In genomic region chr1:219316066-219316465, GRCh38 we compare ENCODE assay signal across 25 cellular contexts.
DNase-seq lines count a peak whose midpoint lies in the region; ATAC-seq, FAIRE-seq and TF ChIP-seq lines count a peak whose summit lies in the region.
"Had no signal": no experiment of that assay in that cellular context is flagged by ENCODE, and none has a peak within 500 bp of the region (broad histone marks: within the 10 kb centered on the region; RNA-seq: fewer than 3 reads in every experiment).

No MANE protein-coding gene starts in this region.

- H3K4me3 ChIP-seq in A549 (no peak overlapping the region), HEK293 (ENCODE audit: low read depth, low read length) (no peak overlapping the region), adipocyte (ENCODE audit: low read length) (peak overlapping the region; percentile 1), foreskin fibroblast (ENCODE audit: low read depth in 1 of 2, low read length in 2 of 2) (no peak overlapping the region)
- H3K4me3 ChIP-seq: BLaER1 treated with 17β-estradiol and CSF1 and Interleukin-3, amounts not matched to agents 10 nM and 100 nM; GM12878 had no signal

- no peak for TF ChIP-seq EP300 in A549 (IDR thresholded peaks at IDR 0.05)

- H3K9me3 ChIP-seq in A549 (peaks cover 18% of the 10 kb centered on the region), HEK293 (ENCODE audit: control insufficient read depth, insufficient read depth, low read depth, low read length) (no peaks in the 10 kb centered on the region), adipocyte (ENCODE audit: control insufficient read depth, low read length) (peaks cover 16% of the 10 kb centered on the region)

- H3K27ac ChIP-seq in A549 (no peak overlapping the region), HEK293 (ENCODE audit: extremely low read depth, low read depth, low read length) (no peak overlapping the region)
- H3K27ac ChIP-seq: 22Rv1; BLaER1 treated with 17β-estradiol and CSF1 and Interleukin-3, amounts not matched to agents 10 nM and 100 nM; C4-2B had no signal

- POLR2A ChIA-PET in A549 (lab: Yijun Ruan, JAX) (no interaction called here), HEK293 (lab: Yijun Ruan, JAX) (no interaction called here)

- H3K9ac ChIP-seq in adipocyte (ENCODE audit: low read length) = no peak overlapping the region
- H3K9ac ChIP-seq: BLaER1 treated with 17β-estradiol and CSF1 and Interleukin-3, amounts not matched to agents 10 nM and 100 nM had no signal

- peak; percentile 39 for FAIRE-seq in A549 (lab: Jason Lieb, UNC)
- FAIRE-seq: A204.1, D721Med, GM12878, GM12892, GM18507 had no signal

- TF ChIP-seq POLR2A in A549 (IDR thresholded peaks at IDR 0.05; ENCODE audit: low read length) = no peak

- TF ChIP-seq RAD21 in A549 (conservative IDR thresholded peaks at IDR 0.05 in 1 of 2, IDR thresholded peaks at IDR 0.05 in 1 of 2) = no peak

- DNase-seq in DMS53 (lab: John Stamatoyannopoulos, UW) = peak; percentile 16
- no peak for DNase-seq in DMS53 treated with DMSO at 0.1 percent for 48 hours (lab: John Stamatoyannopoulos, UW; ENCODE audit: unreplicated experiment)
- DNase-seq in A549 (ENCODE audit: low read depth in 1 of 2, low spot score in 1 of 2) = no peak
- DNase-seq in adipocyte (ENCODE audit: low read depth) = no peak
- DNase-seq in foreskin fibroblast = no peak
- no peak for DNase-seq in DMS153 treated with DMSO at 0.1 percent for 48 hours (lab: John Stamatoyannopoulos, UW; ENCODE audit: unreplicated experiment)
- DNase-seq: AML-193; Caco-2; Calu3; CD4-positive, alpha-beta T cell; CD8-positive, alpha-beta T cell; DMS79; DND-41; EL; GDM1 had no signal

- 98% methylated on average over 1 of the region's 1 CpG for WGBS in A549 (ENCODE audit: missing lambda C conversion rate)

- ATAC-seq in A549 (no peak), HG02885 (IDR thresholded peaks at IDR 0.05; ENCODE audit: poor library complexity, unreplicated experiment) (no peak)
- ATAC-seq: CD8-positive, alpha-beta T cell; GM12878 had no signal

- H3K36me3 ChIP-seq in HEK293 (ENCODE audit: control insufficient read depth in 2 of 2, insufficient read depth in 1 of 2, low read length in 2 of 2) (no peaks in the 10 kb centered on the region), adipocyte (ENCODE audit: control insufficient read depth, insufficient read depth, low read length, severe bottlenecking) (no peaks in the 10 kb centered on the region)
- H3K36me3 ChIP-seq: BLaER1 treated with 17β-estradiol and CSF1 and Interleukin-3, amounts not matched to agents 10 nM and 100 nM had no signal

- H3K4me1 ChIP-seq in A549 = peaks cover 21% of the 10 kb centered on the region
- H3K4me1 ChIP-seq in HEK293 (ENCODE audit: control insufficient read depth, insufficient read depth, low read length) = no peaks in the 10 kb centered on the region
- H3K4me1 ChIP-seq in adipocyte (ENCODE audit: control insufficient read depth, insufficient read depth, low read length) = peaks cover 4% of the 10 kb centered on the region

- H3K4me2 ChIP-seq in A549 = no peak overlapping the region
- H3K4me2 ChIP-seq: BLaER1 treated with 17β-estradiol and CSF1 and Interleukin-3, amounts not matched to agents 10 nM and 100 nM had no signal

- no peak for TF ChIP-seq CTCF in A549 (IDR thresholded peaks at IDR 0.05)
- no peak for TF ChIP-seq CTCF in HEK293 (tag by site-specific recombination; IDR thresholded peaks at IDR 0.05)
- no peak for TF ChIP-seq CTCF in foreskin fibroblast (IDR thresholded peaks at IDR 0.05; ENCODE audit: low read depth, low read length)

- no peaks in the 10 kb centered on the region for H3K27me3 ChIP-seq in adipocyte (replicated peaks; ENCODE audit: control insufficient read depth, insufficient read depth, low read length)
- H3K27me3 ChIP-seq: BLaER1 treated with 17β-estradiol and CSF1 and Interleukin-3, amounts not matched to agents 10 nM and 100 nM had no signal

- CTCF ChIA-PET in A549 (lab: Yijun Ruan, JAX) (no interaction called here), HEK293 (lab: Yijun Ruan, JAX) (no interaction called here)

TF ChIP-seq in A549, 52 proteins besides CTCF, POLR2A, EP300 and RAD21:
- no peak for TF ChIP-seq RFX5 (IDR thresholded peaks at IDR 0.05)
- no peak for TF ChIP-seq HOXB5 (CRISPR knock-in tag; IDR thresholded peaks at IDR 0.05)
- TF ChIP-seq PHF8 (IDR thresholded peaks at IDR 0.05; ENCODE audit: borderline replicate concordance, low read depth) = no peak
- no peak for TF ChIP-seq HOXA7 (CRISPR knock-in tag; IDR thresholded peaks at IDR 0.05)
- TF ChIP-seq NR3C1 (IDR thresholded peaks at IDR 0.05) = no peak
- no peak for TF ChIP-seq POLR2AphosphoS2 (conservative IDR thresholded peaks at IDR 0.05; ENCODE audit: low read length)
- no peak for TF ChIP-seq KDM5A (IDR thresholded peaks at IDR 0.05)
- TF ChIP-seq HEYL (CRISPR knock-in tag; IDR thresholded peaks at IDR 0.05) = no peak
- TF ChIP-seq JUN (IDR thresholded peaks at IDR 0.05) = no peak
- TF ChIP-seq CHD2 (IDR thresholded peaks at IDR 0.05; ENCODE audit: low read length, partially characterized antibody) = no peak

TF ChIP-seq in HEK293, 187 proteins besides CTCF, POLR2A, EP300 and RAD21:
- peak; percentile 57 for TF ChIP-seq SETDB1 (IDR thresholded peaks at IDR 0.05; ENCODE audit: insufficient read length, low read length)
- no peak for TF ChIP-seq ATF2 (tag by site-specific recombination; IDR thresholded peaks at IDR 0.05; ENCODE audit: low read depth)
